In genomic region chr16:69496376-69496775, GRCh38 we compare ENCODE assay signal across 22 cellular contexts.
"Had no signal": no experiment of that assay in that cellular context is flagged by ENCODE, and none has a peak within 500 bp of the region (broad histone marks: within the 10 kb centered on the region; RNA-seq: fewer than 3 reads in every experiment).

No MANE protein-coding gene starts in this region.

- H3K27ac Mint-ChIP-seq: natural killer cell, progenitor cell of endocrine pancreas, type B pancreatic cell had no signal

- H3K4me3 Mint-ChIP-seq: immature natural killer cell, natural killer cell, type B pancreatic cell had no signal

- H3K36me3 Mint-ChIP-seq: immature natural killer cell, natural killer cell, type B pancreatic cell had no signal

- H3K4me2 ChIP-seq: smooth muscle cell had no signal

- H3K9me3 ChIP-seq: lower lobe of right lung, neutrophil, pancreas, tibial artery had no signal

- H3K27me3 ChIP-seq: dorsolateral prefrontal cortex, neutrophil, pancreas, stomach had no signal

- H3K27me3 Mint-ChIP-seq: progenitor cell of endocrine pancreas, type B pancreatic cell had no signal

- H3K4me1 ChIP-seq: lower lobe of right lung, pancreas, stomach, tibial artery had no signal

- H3K27ac ChIP-seq: lower lobe of right lung, neutrophil, pancreas, stomach, tibial artery had no signal

- DNase-seq: dorsolateral prefrontal cortex; effector CD4-positive, alpha-beta T cell; hypothalamus; immature natural killer cell; islet precursor cell; kidney glomerular epithelial cell; left colon; lower lobe of right lung; natural killer cell; pancreas; stimulated activated CD4-positive, alpha-beta T cell treated with anti-CD3 and anti-CD28 coated beads, Interleukin-12 subunit alpha, Interleukin-12 subunit beta, amount 100 ng/mL, for 4 hours; stimulated activated CD4-positive, alpha-beta T cell treated with anti-CD3 and anti-CD28 coated beads, Interleukin-1b, Interleukin-23, amount 100 ng/mL, for 48 hours; stimulated activated CD4-positive, alpha-beta T cell treated with anti-CD3 and anti-CD28 coated beads, Interleukin-4, amount 100 ng/mL, for 1 hour; stimulated activated CD8-positive, alpha-beta memory T cell treated with anti-CD3 and anti-CD28 coated beads, Interleukin-4, amount 100 ng/mL, for 48 hours; stimulated activated naive CD4-positive, alpha-beta T cell treated with Interleukin-2 at 50 U/mL for 16 hours; tibial artery had no signal

- H3K9me3 Mint-ChIP-seq: immature natural killer cell, natural killer cell had no signal

- H3K4me1 Mint-ChIP-seq: immature natural killer cell, natural killer cell had no signal

- ATAC-seq: left colon, lower lobe of right lung, natural killer cell, pancreas, sciatic nerve had no signal

- H3K36me3 ChIP-seq: lower lobe of right lung, neutrophil, pancreas, stomach, tibial artery had no signal

- H3K4me3 ChIP-seq: lower lobe of right lung, pancreas, smooth muscle cell, stomach, tibial artery had no signal
